ENCODE assay signal across 8 cellular contexts in genomic region chr17:75003957-75004355, GRCh38. TPM values are rescaled to one million over a fixed set of nuclear protein-coding genes. Genes with fewer than 3 reads are reported as not detected.
"Had no signal": no experiment of that assay in that cellular context is flagged by ENCODE, and none has a peak within 500 bp of the region (broad histone marks: within the 10 kb centered on the region; RNA-seq: fewer than 3 reads in every experiment).

No MANE protein-coding gene starts in this region.

- ATAC-seq: HepG2 had no signal

- H3K9me3 Mint-ChIP-seq: H9, IgD-negative memory B cell had no signal

- DNase-seq: GM23248, GOT3, H9, HCEC 1CT, KG1 had no signal

- H3K4me3 Mint-ChIP-seq: H9, IgD-negative memory B cell had no signal

- H3K4me3 ChIP-seq: GM23248 had no signal

- H3K27ac ChIP-seq: GM23248, HL-60 had no signal

- H2AFZ ChIP-seq: GM23248 had no signal

- H3K4me1 Mint-ChIP-seq: H9, IgD-negative memory B cell had no signal

- H3K27ac Mint-ChIP-seq: H9, IgD-negative memory B cell had no signal

- H3K36me3 Mint-ChIP-seq: IgD-negative memory B cell had no signal

- H3K9ac ChIP-seq: GM23248 had no signal

RNA-seq across cellular contexts. Expression of gene CDR2L, which starts 16.5 kb away (rescaled TPM):
- polyA plus RNA-seq: IgD-negative memory B cell had no signal

RNA-seq across cellular contexts. Expression of gene HID1, which starts 31.4 kb away (rescaled TPM):
- total RNA-seq: GM23248 had no signal
- polyA plus RNA-seq: GM23248 had no signal
